1 cellular context compared by ENCODE assay signal in the genomic region with DNA sequence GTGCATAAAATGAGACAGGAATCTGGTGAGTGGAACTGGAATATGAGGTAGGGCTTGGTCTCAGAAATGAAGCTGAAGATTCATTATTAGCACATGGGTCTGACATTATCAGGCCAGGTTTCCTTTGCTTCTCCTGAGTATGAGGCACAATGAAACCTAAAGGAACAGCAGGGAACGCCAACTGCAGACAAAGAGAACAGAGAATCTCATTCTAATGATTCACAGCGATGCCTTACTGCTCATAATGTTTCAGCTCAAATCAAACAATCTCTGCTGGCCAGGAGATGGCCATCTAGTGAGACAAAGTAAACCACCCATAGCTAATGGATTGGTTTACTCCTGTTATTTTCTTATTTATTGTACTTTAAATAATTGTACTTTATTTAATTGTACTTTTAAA.
TF ChIP-seq lines count a peak whose summit lies in the region.

No MANE protein-coding gene starts in this region.

TF ChIP-seq in GM23338, 12 proteins besides CTCF, POLR2A, EP300 and RAD21:
- TF ChIP-seq, protein P1, sequence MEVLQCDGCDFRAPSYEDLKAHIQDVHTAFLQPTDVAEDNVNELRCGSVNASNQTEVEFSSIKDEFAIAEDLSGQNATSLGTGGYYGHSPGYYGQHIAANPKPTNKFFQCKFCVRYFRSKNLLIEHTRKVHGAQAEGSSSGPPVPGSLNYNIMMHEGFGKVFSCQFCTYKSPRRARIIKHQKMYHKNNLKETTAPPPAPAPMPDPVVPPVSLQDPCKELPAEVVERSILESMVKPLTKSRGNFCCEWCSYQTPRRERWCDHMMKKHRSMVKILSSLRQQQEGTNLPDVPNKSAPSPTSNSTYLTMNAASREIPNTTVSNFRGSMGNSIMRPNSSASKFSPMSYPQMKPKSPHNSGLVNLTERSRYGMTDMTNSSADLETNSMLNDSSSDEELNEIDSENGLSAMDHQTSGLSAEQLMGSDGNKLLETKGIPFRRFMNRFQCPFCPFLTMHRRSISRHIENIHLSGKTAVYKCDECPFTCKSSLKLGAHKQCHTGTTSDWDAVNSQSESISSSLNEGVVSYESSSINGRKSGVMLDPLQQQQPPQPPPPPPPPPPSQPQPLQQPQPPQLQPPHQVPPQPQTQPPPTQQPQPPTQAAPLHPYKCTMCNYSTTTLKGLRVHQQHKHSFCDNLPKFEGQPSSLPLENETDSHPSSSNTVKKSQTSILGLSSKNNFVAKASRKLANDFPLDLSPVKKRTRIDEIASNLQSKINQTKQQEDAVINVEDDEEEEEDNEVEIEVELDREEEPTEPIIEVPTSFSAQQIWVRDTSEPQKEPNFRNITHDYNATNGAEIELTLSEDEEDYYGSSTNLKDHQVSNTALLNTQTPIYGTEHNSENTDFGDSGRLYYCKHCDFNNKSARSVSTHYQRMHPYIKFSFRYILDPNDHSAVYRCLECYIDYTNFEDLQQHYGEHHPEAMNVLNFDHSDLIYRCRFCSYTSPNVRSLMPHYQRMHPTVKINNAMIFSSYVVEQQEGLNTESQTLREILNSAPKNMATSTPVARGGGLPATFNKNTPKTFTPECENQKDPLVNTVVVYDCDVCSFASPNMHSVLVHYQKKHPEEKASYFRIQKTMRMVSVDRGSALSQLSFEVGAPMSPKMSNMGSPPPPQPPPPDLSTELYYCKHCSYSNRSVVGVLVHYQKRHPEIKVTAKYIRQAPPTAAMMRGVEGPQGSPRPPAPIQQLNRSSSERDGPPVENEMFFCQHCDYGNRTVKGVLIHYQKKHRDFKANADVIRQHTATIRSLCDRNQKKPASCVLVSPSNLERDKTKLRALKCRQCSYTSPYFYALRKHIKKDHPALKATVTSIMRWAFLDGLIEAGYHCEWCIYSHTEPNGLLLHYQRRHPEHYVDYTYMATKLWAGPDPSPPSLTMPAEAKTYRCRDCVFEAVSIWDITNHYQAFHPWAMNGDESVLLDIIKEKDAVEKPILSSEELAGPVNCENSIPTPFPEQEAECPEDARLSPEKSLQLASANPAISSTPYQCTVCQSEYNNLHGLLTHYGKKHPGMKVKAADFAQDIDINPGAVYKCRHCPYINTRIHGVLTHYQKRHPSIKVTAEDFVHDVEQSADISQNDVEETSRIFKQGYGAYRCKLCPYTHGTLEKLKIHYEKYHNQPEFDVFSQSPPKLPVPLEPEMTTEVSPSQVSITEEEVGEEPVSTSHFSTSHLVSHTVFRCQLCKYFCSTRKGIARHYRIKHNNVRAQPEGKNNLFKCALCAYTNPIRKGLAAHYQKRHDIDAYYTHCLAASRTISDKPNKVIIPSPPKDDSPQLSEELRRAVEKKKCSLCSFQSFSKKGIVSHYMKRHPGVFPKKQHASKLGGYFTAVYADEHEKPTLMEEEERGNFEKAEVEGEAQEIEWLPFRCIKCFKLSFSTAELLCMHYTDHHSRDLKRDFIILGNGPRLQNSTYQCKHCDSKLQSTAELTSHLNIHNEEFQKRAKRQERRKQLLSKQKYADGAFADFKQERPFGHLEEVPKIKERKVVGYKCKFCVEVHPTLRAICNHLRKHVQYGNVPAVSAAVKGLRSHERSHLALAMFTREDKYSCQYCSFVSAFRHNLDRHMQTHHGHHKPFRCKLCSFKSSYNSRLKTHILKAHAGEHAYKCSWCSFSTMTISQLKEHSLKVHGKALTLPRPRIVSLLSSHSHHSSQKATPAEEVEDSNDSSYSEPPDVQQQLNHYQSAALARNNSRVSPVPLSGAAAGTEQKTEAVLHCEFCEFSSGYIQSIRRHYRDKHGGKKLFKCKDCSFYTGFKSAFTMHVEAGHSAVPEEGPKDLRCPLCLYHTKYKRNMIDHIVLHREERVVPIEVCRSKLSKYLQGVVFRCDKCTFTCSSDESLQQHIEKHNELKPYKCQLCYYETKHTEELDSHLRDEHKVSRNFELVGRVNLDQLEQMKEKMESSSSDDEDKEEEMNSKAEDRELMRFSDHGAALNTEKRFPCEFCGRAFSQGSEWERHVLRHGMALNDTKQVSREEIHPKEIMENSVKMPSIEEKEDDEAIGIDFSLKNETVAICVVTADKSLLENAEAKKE (CRISPR knock-in tag; IDR thresholded peaks at IDR 0.05): peak; percentile 43; the same call in 1 of the 2 replicates
- TF ChIP-seq STAT1 (IDR thresholded peaks at IDR 0.05; ENCODE audit: unreplicated experiment): no peak
